1 cellular context compared by ENCODE assay signal in genomic region chr1:93079685-93080141, GRCh38.
TF ChIP-seq lines count a peak whose summit lies in the region.

No MANE protein-coding gene starts in this region.

TF ChIP-seq in K562, 482 proteins besides CTCF, POLR2A, EP300 and RAD21 (continued from another document):
- TF ChIP-seq ZNF407 (IDR thresholded peaks at IDR 0.05; ENCODE audit: low read depth) (peak; percentile 9; the same call in 1 of the 2 replicates), HLTF (IDR thresholded peaks at IDR 0.05) (0 out of 2 replicates have a peak, but pooled peaks have one; percentile 34), EGR1 (conservative IDR thresholded peaks at IDR 0.05) (peak; percentile 88), CREM (IDR thresholded peaks at IDR 0.05; ENCODE audit: low read depth) (peak; percentile 53; the same call in 1 of the 2 replicates), SMARCA4 (IDR thresholded peaks at IDR 0.05) (0 out of 2 replicates have a peak, but pooled peaks have one; percentile 12), POLR2H (tag; IDR thresholded peaks at IDR 0.05; ENCODE audit: low read depth) (no peak), MLLT1 (IDR thresholded peaks at IDR 0.05) (peak in 1 of 2 experiments; percentile 12; a peak in 2 of 4 replicates), SMARCE1 (IDR thresholded peaks at IDR 0.05) (0 out of 2 replicates have a peak, but pooled peaks have one; percentile 12), HOXB6 (CRISPR knock-in tag; IDR thresholded peaks at IDR 0.05; ENCODE audit: borderline replicate concordance) (no peak), ZBTB2 (IDR thresholded peaks at IDR 0.05) (peak; percentile 26; the same call in 1 of the 2 replicates), PHF8 (IDR thresholded peaks at IDR 0.05; ENCODE audit: borderline replicate concordance, low read length) (no peak), LARP7 (IDR thresholded peaks at IDR 0.05) (0 out of 2 replicates have a peak, but pooled peaks have one; percentile 32), TAF15 (IDR thresholded peaks at IDR 0.05; ENCODE audit: low read depth, low read length) (no peak), THRAP3 (IDR thresholded peaks at IDR 0.05; ENCODE audit: borderline replicate concordance) (peak; percentile 75; the same call in 1 of the 2 replicates), SPI1 (IDR thresholded peaks at IDR 0.05; ENCODE audit: borderline replicate concordance, low read depth, low read length) (0 out of 2 replicates have a peak, but pooled peaks have one; percentile 1), HMGXB4 (CRISPR knock-in tag; IDR thresholded peaks at IDR 0.05) (no peak), DPF2 (IDR thresholded peaks at IDR 0.05) (peak; percentile 31; the same call in 1 of the 2 replicates), HDAC1 (IDR thresholded peaks at IDR 0.05) (peak in 1 of 2 experiments; percentile 68; a peak in 2 of 4 replicates), PRDM10 (IDR thresholded peaks at IDR 0.05; ENCODE audit: partially characterized antibody) (peak; percentile 11), ZBTB7A (IDR thresholded peaks at IDR 0.05; ENCODE audit: borderline replicate concordance, control insufficient read depth, low read depth, low read length) (peak; percentile 65; the same call in 1 of the 2 replicates), OTX1 (CRISPR knock-in tag; IDR thresholded peaks at IDR 0.05) (0 out of 2 replicates have a peak, but pooled peaks have one; percentile 31)
